In genomic region chr7:16684935-16685334, GRCh38 we compare ENCODE assay signal across 16 cellular contexts. TPM values are rescaled to one million over a fixed set of nuclear protein-coding genes. Genes with fewer than 3 reads are reported as not detected.
DNase-seq lines count a peak whose midpoint lies in the region; ATAC-seq, FAIRE-seq and TF ChIP-seq lines count a peak whose summit lies in the region.
"Had no signal": no experiment of that assay in that cellular context is flagged by ENCODE, and none has a peak within 500 bp of the region (broad histone marks: within the 10 kb centered on the region; RNA-seq: fewer than 3 reads in every experiment).

No MANE protein-coding gene starts in this region.

- no peaks in the 10 kb centered on the region for H3K9me3 Mint-ChIP-seq in CD8-positive, alpha-beta T cell
- no peaks in the 10 kb centered on the region for H3K9me3 Mint-ChIP-seq in activated B cell treated with CpG ODN at 0.5 μM for 24 hours
- H3K9me3 Mint-ChIP-seq in mesothelial cell of epicardium: no peaks in the 10 kb centered on the region
- H3K9me3 Mint-ChIP-seq: stimulated activated effector memory CD8-positive, alpha-beta T cell treated with anti-CD3 and anti-CD28 coated beads, Interleukin-12 subunit alpha, Interleukin-12 subunit beta, amount 100 ng/mL, for 72 hours had no signal

- intact Hi-C loops in CD8-positive, alpha-beta T cell (cut with DNase I, micrococcal nuclease): loop anchor here in 1 of 2 experiments (5.0 kb wide), 1 partner anchor 38 kb away; the partner anchor contains the start of genes ANKMY2 and BZW2
- intact Hi-C loops in activated B cell treated with CpG ODN at 0.5 μM for 24 hours (cut with micrococcal nuclease): loop anchor here (1.0 kb wide), 1 partner anchor 39 kb away; the partner anchor contains the start of gene BZW2
- intact Hi-C loops in spleen (cut with DNase I; ENCODE audit: low total_unique reads): no loop called here

- no peaks in the 10 kb centered on the region for H3K79me2 ChIP-seq in osteoblast (ENCODE audit: insufficient read depth, low read length)

- CTCF ChIA-PET in CD8-positive, alpha-beta T cell (lab: Charles Lee): no interaction called here
- CTCF ChIA-PET in activated B cell treated with CpG ODN at 0.5 μM for 24 hours (lab: Charles Lee): no interaction called here

- peaks cover 69% of the 10 kb centered on the region for H3K36me3 Mint-ChIP-seq in CD8-positive, alpha-beta T cell
- peaks cover 66% of the 10 kb centered on the region for H3K36me3 Mint-ChIP-seq in activated B cell treated with CpG ODN at 0.5 μM for 24 hours (ENCODE audit: low read depth)
- peaks cover 48% of the 10 kb centered on the region for H3K36me3 Mint-ChIP-seq in mesothelial cell of epicardium

- 49 to 57% (median 53%) methylated on average over 2 of the region's 2 CpGs for whole genome bisulfite sequencing in spleen, 5 donors

- no peaks in the 10 kb centered on the region for H3K27me3 ChIP-seq in CD8-positive, alpha-beta T cell (ENCODE audit: insufficient read depth, low read length)
- H3K27me3 ChIP-seq in osteoblast (ENCODE audit: insufficient read depth, low read length) (no peaks in the 10 kb centered on the region), spleen (replicated peaks in 1 of 7) (no peaks in the 10 kb centered on the region)
- H3K27me3 ChIP-seq: left lung had no signal

- H2AFZ ChIP-seq in osteoblast (ENCODE audit: low read length): no peak overlapping the region

- H3K27ac Mint-ChIP-seq in CD8-positive, alpha-beta T cell: peak overlapping the region; percentile 72
- H3K27ac Mint-ChIP-seq in activated B cell treated with CpG ODN at 0.5 μM for 24 hours (peak overlapping the region; percentile 14), mesothelial cell of epicardium (peak overlapping the region; percentile 44)
- H3K27ac Mint-ChIP-seq: stimulated activated effector memory CD8-positive, alpha-beta T cell treated with anti-CD3 and anti-CD28 coated beads, Interleukin-12 subunit alpha, Interleukin-12 subunit beta, amount 100 ng/mL, for 72 hours had no signal

- no peak overlapping the region for H3K4me3 ChIP-seq in CD8-positive, alpha-beta T cell (ENCODE audit: low read depth, low read length)
- H3K4me3 ChIP-seq in osteoblast (ENCODE audit: insufficient read depth, low read length) (no peak overlapping the region), spleen (no peak overlapping the region)
- H3K4me3 ChIP-seq: left lung, psoas muscle had no signal

- H3K4me3 Mint-ChIP-seq in CD8-positive, alpha-beta T cell: no peak overlapping the region
- H3K4me3 Mint-ChIP-seq in activated B cell treated with CpG ODN at 0.5 μM for 24 hours (peak overlapping the region; percentile 45), mesothelial cell of epicardium (no peak overlapping the region)
- H3K4me3 Mint-ChIP-seq: stimulated activated effector memory CD8-positive, alpha-beta T cell treated with anti-CD3 and anti-CD28 coated beads, Interleukin-12 subunit alpha, Interleukin-12 subunit beta, amount 100 ng/mL, for 72 hours had no signal

- FAIRE-seq in H54 (lab: Jason Lieb, UNC): peak; percentile 15

- no peak overlapping the region for H3K4me2 ChIP-seq in osteoblast (ENCODE audit: insufficient read depth, low read length)
- H3K4me2 ChIP-seq: KMS-11 had no signal

- H3K4me1 ChIP-seq in CD8-positive, alpha-beta T cell (ENCODE audit: insufficient read depth, low read length): peaks cover 8% of the 10 kb centered on the region
- H3K4me1 ChIP-seq in osteoblast (ENCODE audit: insufficient read depth, low read length) (no peaks in the 10 kb centered on the region), spleen (peaks cover 0 to 8% (median 0%) of the 10 kb centered on the region in 6 donors)
- H3K4me1 ChIP-seq: left lung, psoas muscle had no signal

- ATAC-seq in CD8-positive, alpha-beta T cell: peak; percentile 44
- ATAC-seq in activated B cell treated with CpG ODN at 0.5 μM for 24 hours (ENCODE audit: low read depth) (peak; percentile 34), GM21367 (IDR thresholded peaks at IDR 0.05; ENCODE audit: unreplicated experiment) (no peak)
- ATAC-seq: left lung; psoas muscle; stimulated activated effector memory CD8-positive, alpha-beta T cell treated with anti-CD3 and anti-CD28 coated beads, Interleukin-12 subunit alpha, Interleukin-12 subunit beta, amount 100 ng/mL, for 72 hours had no signal

- peaks cover 22% of the 10 kb centered on the region for H3K4me1 Mint-ChIP-seq in CD8-positive, alpha-beta T cell (ENCODE audit: low read depth)
- H3K4me1 Mint-ChIP-seq in activated B cell treated with CpG ODN at 0.5 μM for 24 hours (peaks cover 22% of the 10 kb centered on the region), mesothelial cell of epicardium (peaks cover 10% of the 10 kb centered on the region)
- H3K4me1 Mint-ChIP-seq: stimulated activated effector memory CD8-positive, alpha-beta T cell treated with anti-CD3 and anti-CD28 coated beads, Interleukin-12 subunit alpha, Interleukin-12 subunit beta, amount 100 ng/mL, for 72 hours had no signal

- POLR2A ChIA-PET in CD8-positive, alpha-beta T cell (lab: Charles Lee): interaction anchor here (0.6 kb wide), 1 partner anchor 9 kb away, joined by 4 read pairs; no protein-coding TSS in a partner anchor
- POLR2A ChIA-PET in activated B cell treated with CpG ODN at 0.5 μM for 24 hours (lab: Charles Lee): interaction anchor here (0.8 to 1.9 kb wide), 2 partner anchors 9 to 39 kb away, joined by 3 to 11 read pairs; partner anchors contain the start of genes ANKMY2 and BZW2

- H4K20me1 ChIP-seq in osteoblast (ENCODE audit: insufficient read depth, low read length): no peaks in the 10 kb centered on the region

- H3K27ac ChIP-seq in CD8-positive, alpha-beta T cell (ENCODE audit: low read depth, low read length): no peak overlapping the region
- H3K27ac ChIP-seq in osteoblast (ENCODE audit: low read depth, low read length): no peak overlapping the region
- no peak overlapping the region for H3K27ac ChIP-seq in spleen
- H3K27ac ChIP-seq: KMS-11, left lung, psoas muscle had no signal

- TF ChIP-seq POLR2A in H54 (IDR thresholded peaks at IDR 0.05; ENCODE audit: low read depth, low read length): no peak
- no peak for TF ChIP-seq POLR2A in spleen (IDR thresholded peaks at IDR 0.05)

- no peaks in the 10 kb centered on the region for H3K9me3 ChIP-seq in CD8-positive, alpha-beta T cell (ENCODE audit: low read length)
- no peaks in the 10 kb centered on the region for H3K9me3 ChIP-seq in osteoblast (ENCODE audit: low read depth, low read length)
- H3K9me3 ChIP-seq in spleen: no peaks in the 10 kb centered on the region
- H3K9me3 ChIP-seq: left lung, psoas muscle had no signal

- TF ChIP-seq CTCF in CD8-positive, alpha-beta T cell (IDR thresholded peaks at IDR 0.05): no peak
- TF ChIP-seq CTCF in activated B cell treated with CpG ODN at 0.5 μM for 24 hours (IDR thresholded peaks at IDR 0.05) (no peak), mesothelial cell of epicardium (IDR thresholded peaks at IDR 0.05; ENCODE audit: unreplicated experiment) (no peak), osteoblast (IDR thresholded peaks at IDR 0.05; ENCODE audit: extremely low read depth, low read depth, low read length) (no peak), spleen (IDR thresholded peaks at IDR 0.05 in 8 of 11, conservative IDR thresholded peaks at IDR 0.05 in 3 of 11) (no peak)

- H3K36me3 ChIP-seq in CD8-positive, alpha-beta T cell (ENCODE audit: insufficient read depth, low read length): peaks cover 14% of the 10 kb centered on the region
- H3K36me3 ChIP-seq in osteoblast (ENCODE audit: insufficient read depth, low read length) (peaks cover 59% of the 10 kb centered on the region), spleen (peaks cover 0 to 78% (median 31%) of the 10 kb centered on the region in 6 donors)

- H3K27me3 Mint-ChIP-seq in CD8-positive, alpha-beta T cell (ENCODE audit: low read depth): no peaks in the 10 kb centered on the region
- H3K27me3 Mint-ChIP-seq in activated B cell treated with CpG ODN at 0.5 μM for 24 hours: no peaks in the 10 kb centered on the region
- no peaks in the 10 kb centered on the region for H3K27me3 Mint-ChIP-seq in mesothelial cell of epicardium (ENCODE audit: low read depth)

- no peak for DNase-seq in CD8-positive, alpha-beta T cell
- DNase-seq in H54 (ENCODE audit: insufficient read length, low spot score) (no peak), activated B cell treated with CpG ODN at 0.5 μM for 24 hours (no peak), mesothelial cell of epicardium (ENCODE audit: low spot score in 2 of 2, unreplicated experiment in 2 of 2) (no peak), osteoblast (ENCODE audit: insufficient read length, low spot score, missing footprints) (no peak), spleen (no peak)
- DNase-seq: C1 segment of cervical spinal cord, cerebellar nuclear complex, left lung, NCI-H1436 treated with DMSO at 0.1 percent for 48 hours, psoas muscle, RPMI8226, trophoblast cell had no signal

RNA-seq across cellular contexts. Expression of gene BZW2, which starts 39.0 kb away (rescaled TPM):
- 10 to 100 TPM; 23.2 to 23.8 TPM for total RNA-seq in CD8-positive, alpha-beta T cell
- total RNA-seq in activated B cell treated with CpG ODN at 0.5 μM for 24 hours (47.2 and 48.2 TPM in 2 replicates), mesothelial cell of epicardium (73.9 to 77.6 TPM (median 75.9 TPM) in 3 replicates), osteoblast (45.4 and 52.8 TPM in 2 replicates), spleen (10 to 100 TPM; 19.4 to 36.8 (median 26.6) TPM)
- polyA plus RNA-seq in spleen: 10 to 100 TPM; 23.2 to 40.5 (median 28.8) TPM

RNA-seq across cellular contexts. Expression of gene ANKMY2, which starts 39.4 kb away (rescaled TPM):
- total RNA-seq in CD8-positive, alpha-beta T cell: 1 to 10 TPM; 3.9 TPM
- 9.4 and 11.3 TPM in 2 replicates for total RNA-seq in activated B cell treated with CpG ODN at 0.5 μM for 24 hours
- 23.5 to 25.0 TPM (median 24.4 TPM) in 3 replicates for total RNA-seq in mesothelial cell of epicardium
- 26.8 and 28.0 TPM in 2 replicates for total RNA-seq in osteoblast
- total RNA-seq in spleen: 10 to 100 TPM; 10.6 to 19.9 (median 13.4) TPM
- polyA plus RNA-seq in spleen: 1 to 10 TPM; 4.6 to 9.1 (median 5.9) TPM

Comparison
In these comparisons a context has a peak if more than half of its experiments do, and no peak if none do; other contexts are left out.
1. H3K27ac Mint-ChIP-seq: peak in every context shown above with its lines; median percentile 72 in CD8-positive, alpha-beta T cell; 44 in mesothelial cell of epicardium; 14 in activated B cell treated with CpG ODN at 0.5 μM for 24 hours.